10 cellular contexts compared by ENCODE assay signal in the genomic region with DNA sequence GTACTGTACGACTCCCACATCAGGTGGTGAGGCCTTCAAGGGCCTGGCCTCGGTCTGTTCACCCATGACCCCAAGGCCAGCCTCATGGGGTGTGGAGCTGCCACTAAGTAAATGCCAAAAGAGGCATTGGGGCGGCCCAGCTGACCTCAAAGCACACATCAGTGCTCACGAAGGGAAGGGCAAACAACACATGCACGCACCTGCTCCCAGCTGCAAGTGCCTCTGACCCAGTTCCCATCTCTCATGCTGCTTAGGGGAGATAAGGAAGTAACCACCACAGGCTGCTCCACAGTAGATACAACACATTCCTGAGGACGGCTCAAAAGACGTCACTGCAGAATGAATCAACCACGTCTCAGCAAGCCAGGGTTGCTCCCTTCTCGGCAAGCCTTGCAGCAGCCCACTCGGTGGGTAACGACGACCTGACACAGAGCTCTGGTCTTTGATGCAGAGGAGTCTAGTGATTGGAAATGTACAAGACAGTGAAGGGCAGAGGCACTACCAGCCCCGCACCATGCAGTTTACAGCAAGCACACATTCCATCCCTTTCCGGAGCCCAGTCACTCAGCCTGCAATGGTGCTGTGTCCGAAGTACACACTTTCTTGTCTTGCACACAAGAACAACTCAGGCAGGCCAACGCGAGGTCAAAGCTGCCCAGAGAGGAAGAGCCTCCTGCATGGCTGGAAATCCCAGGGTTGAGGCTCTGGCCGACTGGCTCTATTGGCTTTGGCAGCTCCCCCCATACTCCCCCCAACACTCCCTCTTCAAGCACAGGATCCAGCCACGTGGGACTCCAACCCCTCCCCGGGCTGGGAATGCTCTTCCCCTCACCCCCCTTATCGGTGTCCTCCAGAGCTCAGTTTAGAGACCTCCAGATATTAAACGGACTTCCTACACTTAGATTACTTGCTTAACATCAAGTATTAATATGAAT. TPM values are rescaled to one million over a fixed set of nuclear protein-coding genes. Genes with fewer than 3 reads are reported as not detected.
DNase-seq lines count a peak whose midpoint lies in the region; ATAC-seq and TF ChIP-seq lines count a peak whose summit lies in the region.
"Had no signal": no experiment of that assay in that cellular context is flagged by ENCODE, and none has a peak within 500 bp of the region (broad histone marks: within the 10 kb centered on the region; RNA-seq: fewer than 3 reads in every experiment).

No MANE protein-coding gene starts in this region.

- TF ChIP-seq RAD21 in IMR-90 (IDR thresholded peaks at IDR 0.05; ENCODE audit: low read length), result peak; percentile 9; the same call in 1 of the 2 replicates

- H2BK120ac ChIP-seq in IMR-90 (ENCODE audit: low read depth, low read length), result peak overlapping the region; percentile 53

- no peak overlapping the region for H3K4me3 ChIP-seq in IMR-90 (ENCODE audit: insufficient read depth, low read depth, low read length)
- H3K4me3 ChIP-seq in A673 (ENCODE audit: low read depth, low read length, poor library complexity, severe bottlenecking), result no peak overlapping the region

- no peak overlapping the region for H3K9ac ChIP-seq in IMR-90 (ENCODE audit: low read depth, low read length)
- H3K9ac ChIP-seq: KMS-11 had no signal

- H3K27ac ChIP-seq in IMR-90 (ENCODE audit: insufficient read depth, low read length) (peak overlapping the region; percentile 25), A673 (ENCODE audit: low read depth, low read length, poor library complexity, severe bottlenecking) (no peak overlapping the region)
- H3K27ac ChIP-seq: KMS-11 had no signal

- peak overlapping the region; percentile 55; the same call in 1 of the 2 replicates for H3K18ac ChIP-seq in IMR-90 (ENCODE audit: low read depth, low read length)

- peak overlapping the region; percentile 46; the same call in 1 of the 3 replicates for H2BK15ac ChIP-seq in IMR-90 (ENCODE audit: low read depth, low read length)

- intact Hi-C loops in IMR-90 (cut with micrococcal nuclease) (no loop called here), A673 (cut with micrococcal nuclease; ENCODE audit: unreplicated experiment) (no loop called here)

- H3K9me3 Mint-ChIP-seq in progenitor cell of endocrine pancreas (ENCODE audit: low read depth), result no peaks in the 10 kb centered on the region

- H2BK20ac ChIP-seq in IMR-90 (ENCODE audit: low read depth, low read length), result peak overlapping the region; percentile 18; the same call in 1 of the 2 replicates

- H3K4me1 ChIP-seq in IMR-90 (ENCODE audit: control insufficient read depth, insufficient read depth, low read length), result peaks cover 20% of the 10 kb centered on the region
- peaks cover 27% of the 10 kb centered on the region for H3K4me1 ChIP-seq in A673 (ENCODE audit: insufficient read depth, low read length, poor library complexity, severe bottlenecking)

- H3K27ac Mint-ChIP-seq in progenitor cell of endocrine pancreas, result peak overlapping the region; percentile 96

- peak overlapping the region; percentile 75 for H3K4me2 ChIP-seq in IMR-90 (ENCODE audit: low read depth, low read length)
- H3K4me2 ChIP-seq: KMS-11 had no signal

- H3K79me1 ChIP-seq in IMR-90 (ENCODE audit: low read depth in 1 of 2, low read length in 2 of 2), result peaks cover 3 to 25% of the 10 kb centered on the region in 2 experiments; a peak in 3 of 4 replicates

- H4K5ac ChIP-seq in IMR-90 (ENCODE audit: low read depth, low read length), result no peak overlapping the region

- H2AFZ ChIP-seq in IMR-90 (replicated peaks; ENCODE audit: low read length, poor library complexity), result peak overlapping the region; percentile 82

- H2AK5ac ChIP-seq in IMR-90 (ENCODE audit: low read depth, low read length), result peak overlapping the region; percentile 37; the same call in 1 of the 2 replicates

- H3K36me3 ChIP-seq in IMR-90 (ENCODE audit: control insufficient read depth, insufficient read depth, low read length), result peaks cover 2% of the 10 kb centered on the region; the same call in 1 of the 2 replicates
- peaks cover 4% of the 10 kb centered on the region for H3K36me3 ChIP-seq in A673 (ENCODE audit: insufficient read depth, low read length, poor library complexity, severe bottlenecking)

- H3K23ac ChIP-seq in IMR-90 (ENCODE audit: low read depth, low read length), result peak overlapping the region; percentile 68; the same call in 1 of the 2 replicates

- H3K14ac ChIP-seq in IMR-90 (replicated peaks; ENCODE audit: low read depth, low read length), result peak overlapping the region; percentile 49; the same call in 1 of the 2 replicates

- dilution Hi-C loops in IMR-90 (cut with HindIII; ENCODE audit: low sequenced_read_pairs, unreplicated experiment), result no loop called here

- peak overlapping the region; percentile 59 for H4K91ac ChIP-seq in IMR-90 (ENCODE audit: insufficient read depth, low read depth, low read length)

- H3K4me3 Mint-ChIP-seq in progenitor cell of endocrine pancreas (ENCODE audit: low read depth), result peak overlapping the region; percentile 10

- H3K4me1 Mint-ChIP-seq in progenitor cell of endocrine pancreas (ENCODE audit: low read depth), result peaks cover 34% of the 10 kb centered on the region

- peak overlapping the region; percentile 59 for H2BK5ac ChIP-seq in IMR-90 (ENCODE audit: low read depth, low read length, poor library complexity, severe bottlenecking)

- 20% methylated on average over 2 of the region's 22 CpGs; no CpG with 5 or more reads in 1 of the 2 experiments for WGBS in IMR-90 (ENCODE audit: extremely low coverage in 2 of 2, insufficient read length in 1 of 2), 2 experiments

- peaks cover 13% of the 10 kb centered on the region for H3K9me1 ChIP-seq in IMR-90 (ENCODE audit: insufficient read depth, low read length)

- H4K8ac ChIP-seq in IMR-90 (ENCODE audit: low read depth in 2 of 2, low read length in 2 of 2), result peak overlapping the region; percentile 5 to 56

- BruUV-seq in IMR-90 (replicated peaks; lab: Mats Ljungman, UMichigan), result no TSS peak
- BruUV-seq in A673 (replicated peaks; lab: Mats Ljungman, UMichigan), result no TSS peak

- H4K20me1 ChIP-seq in IMR-90 (ENCODE audit: insufficient read depth, low read length), result 0 out of 2 replicates have a peak, but pooled peaks cover 4% of the 10 kb centered on the region

- H3K36me3 Mint-ChIP-seq in progenitor cell of endocrine pancreas (ENCODE audit: insufficient read depth), result peaks cover 16% of the 10 kb centered on the region

- ATAC-seq in IMR-90 (ENCODE audit: low read depth) (peak; percentile 99), HG03095 (IDR thresholded peaks at IDR 0.05; ENCODE audit: unreplicated experiment) (no peak)

- DNase-seq in GM19238 (ENCODE audit: insufficient read length, low spot score) (peak; percentile 26), IMR-90 (peak; percentile 99), erythroblast (lab: John Stamatoyannopoulos, UW) (peak; percentile 97 to 100), progenitor cell of endocrine pancreas (ENCODE audit: low spot score, unreplicated experiment) (peak; percentile 43), A673 (ENCODE audit: low spot score) (no peak), dedifferentiated amniotic fluid mesenchymal stem cell (ENCODE audit: extremely low spot score) (no peak), globus pallidus (ENCODE audit: low spot score) (no peak)

- CTCF ChIA-PET in IMR-90 (lab: Yijun Ruan, JAX) (no interaction called here), A673 (lab: Charles Lee) (no interaction called here)

- H3K4ac ChIP-seq in IMR-90 (ENCODE audit: low read depth, low read length), result peak overlapping the region; percentile 29

- H3K56ac ChIP-seq in IMR-90 (ENCODE audit: extremely low read depth, insufficient read depth, low read length), result no peak overlapping the region

- no peak; the same call in 1 of the 2 replicates for TF ChIP-seq POLR2A in IMR-90 (IDR thresholded peaks at IDR 0.05; ENCODE audit: low read depth, low read length)
- TF ChIP-seq POLR2A in erythroblast (IDR thresholded peaks at IDR 0.05; ENCODE audit: low read length), result peak; percentile 75

- no peaks in the 10 kb centered on the region for H3K27me3 Mint-ChIP-seq in progenitor cell of endocrine pancreas

- H2AK9ac ChIP-seq in IMR-90 (replicated peaks; ENCODE audit: low read depth, low read length, poor library complexity), result peak overlapping the region; percentile 53

- H3K27me3 ChIP-seq in IMR-90 (ENCODE audit: control insufficient read depth, insufficient read depth, low read length), result no peaks in the 10 kb centered on the region
- no peaks in the 10 kb centered on the region for H3K27me3 ChIP-seq in A673 (replicated peaks; ENCODE audit: insufficient read depth, low read depth, low read length, poor library complexity)

- TF ChIP-seq CTCF in IMR-90 (conservative IDR thresholded peaks at IDR 0.05; ENCODE audit: low read depth, low read length), result no peak
- TF ChIP-seq CTCF in progenitor cell of endocrine pancreas (IDR thresholded peaks at IDR 0.05; ENCODE audit: unreplicated experiment), result no peak
- TF ChIP-seq CTCF in A673 (conservative IDR thresholded peaks at IDR 0.05; ENCODE audit: low read depth, low read length), result no peak

- in situ Hi-C loops in IMR-90 (cut with MboI; ENCODE audit: low sequenced_read_pairs), result no loop called here

- POLR2A ChIA-PET in IMR-90 (lab: Charles Lee; ENCODE audit: unreplicated experiment), result no interaction called here
- POLR2A ChIA-PET in A673 (lab: Charles Lee; ENCODE audit: low non-redundant PET), result interaction anchor here (0.6 kb wide), 1 partner anchor 1690 kb away, joined by 3 read pairs; no protein-coding TSS in a partner anchor

- H3K9me3 ChIP-seq in IMR-90 (ENCODE audit: control insufficient read depth, insufficient read depth, low read length) (no peaks in the 10 kb centered on the region), A673 (ENCODE audit: low read depth, low read length, poor library complexity, severe bottlenecking) (no peaks in the 10 kb centered on the region)

TF ChIP-seq in IMR-90, 13 proteins besides CTCF, POLR2A, EP300 and RAD21 (continues in another document):
- no peak for TF ChIP-seq RFX5 (IDR thresholded peaks at IDR 0.05; ENCODE audit: low read depth, low read length)
- TF ChIP-seq MAZ (IDR thresholded peaks at IDR 0.05; ENCODE audit: borderline replicate concordance, low read depth, low read length), result peak; percentile 37; the same call in 1 of the 2 replicates
- TF ChIP-seq FOS (IDR thresholded peaks at IDR 0.05; ENCODE audit: low read depth, low read length), result peak; percentile 67

RNA-seq across cellular contexts. Expression of a gene that starts 31.8 kb away (rescaled TPM):
- total RNA-seq in IMR-90 (2012; rRNA removed) (not detected in 2 replicates), progenitor cell of endocrine pancreas (0.55 TPM in 1 of 2 replicates, not detected in the other), A673 (2021) (0.52 and 0.83 TPM in 2 replicates)
- not detected in 2 replicates for polyA plus RNA-seq in IMR-90 (2012; rRNA removed)
- polyA plus RNA-seq in IMR-90 (2012; cell fraction: cytosol; rRNA removed), result not detected in 2 replicates
- polyA plus RNA-seq in IMR-90 (2012; cell fraction: nucleus; rRNA removed; ENCODE audit: low replicate concordance), result not detected in 2 replicates
- total RNA-seq: subcutaneous adipose tissue had no signal

RNA-seq across cellular contexts. Expression of a gene that starts 51.2 kb away (rescaled TPM):
- 2.0 and 2.8 TPM in 2 replicates for total RNA-seq in IMR-90 (2012; rRNA removed)
- 3.8 and 5.3 TPM in 2 replicates for polyA plus RNA-seq in IMR-90 (2012; rRNA removed)
- 2.4 and 3.1 TPM in 2 replicates for polyA plus RNA-seq in IMR-90 (2012; cell fraction: cytosol; rRNA removed)
- polyA plus RNA-seq in IMR-90 (2012; cell fraction: nucleus; rRNA removed; ENCODE audit: low replicate concordance), result 2.2 and 2.7 TPM in 2 replicates
- total RNA-seq in progenitor cell of endocrine pancreas, result 23.1 and 29.0 TPM in 2 replicates
- total RNA-seq in A673 (2021), result 7.6 and 11.9 TPM in 2 replicates

Comparison
In these comparisons a context has a peak if more than half of its experiments do, and no peak if none do; other contexts are left out.
1. DNase-seq: peak in GM19238 (single experiment), IMR-90 (single experiment), erythroblast (2 of 2) and progenitor cell of endocrine pancreas (single experiment); none in A673 (single experiment), dedifferentiated amniotic fluid mesenchymal stem cell (single experiment) and globus pallidus (single experiment).